In genomic region chr3:170811515-170811914, GRCh38 we compare ENCODE assay signal across 10 cellular contexts. TPM values are rescaled to one million over a fixed set of nuclear protein-coding genes. Genes with fewer than 3 reads are reported as not detected.
DNase-seq lines count a peak whose midpoint lies in the region; TF ChIP-seq lines count a peak whose summit lies in the region.
"Had no signal": no experiment of that assay in that cellular context is flagged by ENCODE, and none has a peak within 500 bp of the region (broad histone marks: within the 10 kb centered on the region; RNA-seq: fewer than 3 reads in every experiment).

No MANE protein-coding gene starts in this region.

- H3K27me3 ChIP-seq in adipocyte (replicated peaks; ENCODE audit: control insufficient read depth, insufficient read depth, low read length) (no peaks in the 10 kb centered on the region), suprapubic skin (no peaks in the 10 kb centered on the region)
- H3K27me3 ChIP-seq: ascending aorta had no signal

- no peak for TF ChIP-seq EP300 in suprapubic skin (IDR thresholded peaks at IDR 0.05)

- H3K36me3 ChIP-seq in adipocyte (ENCODE audit: control insufficient read depth, insufficient read depth, low read length, severe bottlenecking), result no peaks in the 10 kb centered on the region
- H3K36me3 ChIP-seq in suprapubic skin, result no peaks in the 10 kb centered on the region
- H3K36me3 ChIP-seq: ascending aorta, thoracic aorta had no signal

- peak; percentile 54 for DNase-seq in LHCN-M2 (ENCODE audit: low read depth)
- DNase-seq in adipocyte (ENCODE audit: low read depth), result peak; percentile 73
- peak; percentile 30 for DNase-seq in fibroblast of peridontal ligament (ENCODE audit: extremely low read depth)
- no peak for DNase-seq in suprapubic skin (ENCODE audit: low spot score in 2 of 2)
- no peak for DNase-seq in NCI-H146 (lab: John Stamatoyannopoulos, UW)
- no peak for DNase-seq in NCI-H2029 (lab: John Stamatoyannopoulos, UW)
- DNase-seq in occipital lobe (lab: John Stamatoyannopoulos, UW), result no peak
- DNase-seq: SIG-M5 had no signal

- H3K4me1 ChIP-seq in adipocyte (ENCODE audit: control insufficient read depth, insufficient read depth, low read length) (peaks cover 25% of the 10 kb centered on the region), suprapubic skin (peaks cover 15% of the 10 kb centered on the region)

- TF ChIP-seq POLR2A in suprapubic skin (IDR thresholded peaks at IDR 0.05), result no peak

- TF ChIP-seq CTCF in suprapubic skin (IDR thresholded peaks at IDR 0.05), result no peak

- peak overlapping the region; percentile 21 for H3K27ac ChIP-seq in suprapubic skin
- H3K27ac ChIP-seq: ascending aorta, thoracic aorta had no signal

- H3K4me3 ChIP-seq in adipocyte (ENCODE audit: low read length) (no peak overlapping the region), suprapubic skin (no peak overlapping the region)
- H3K4me3 ChIP-seq: ascending aorta, thoracic aorta had no signal

- H3K9me3 ChIP-seq in adipocyte (ENCODE audit: control insufficient read depth, low read length), result no peaks in the 10 kb centered on the region
- H3K9me3 ChIP-seq in suprapubic skin, result no peaks in the 10 kb centered on the region
- H3K9me3 ChIP-seq: ascending aorta, thoracic aorta had no signal

- peak overlapping the region; percentile 24 for H3K9ac ChIP-seq in adipocyte (ENCODE audit: low read length)

- WGBS in suprapubic skin, result 60% methylated on average over 5 of the region's 5 CpGs

RNA-seq across cellular contexts. Expression of gene RPL22L1, which starts 58.5 kb away (rescaled TPM):
- total RNA-seq in LHCN-M2 (2014; rRNA removed), result 585 and 621 TPM in 2 replicates
- polyA plus RNA-seq in LHCN-M2 (2012), result 230 TPM
- total RNA-seq in suprapubic skin, result 100 to 1,000 TPM in 2 of 4 donors, 10 to 100 TPM in 2; 23.1 to 169 (median 97.7) TPM
- total RNA-seq in occipital lobe, result 23.2 TPM

Comparison
In these comparisons a context has a peak if more than half of its experiments do, and no peak if none do; other contexts are left out.
1. DNase-seq: peak in LHCN-M2 (single experiment), adipocyte (single experiment) and fibroblast of peridontal ligament (single experiment); none in suprapubic skin (0 of 2), NCI-H146 (single experiment), NCI-H2029 (single experiment) and occipital lobe (single experiment).